ENCODE assay signal across 8 cellular contexts in genomic region chr17:68200689-68201424, GRCh38. TPM values are rescaled to one million over a fixed set of nuclear protein-coding genes. Genes with fewer than 3 reads are reported as not detected.
A peak's percentile ranks its signal among the peaks of the same experiment; 100 is the strongest.
DNase-seq lines count a peak whose midpoint lies in the region; ATAC-seq, FAIRE-seq and TF ChIP-seq lines count a peak whose summit lies in the region.

No MANE protein-coding gene starts in this region.

- POLR2A ChIA-PET in HepG2 (lab: Yijun Ruan, JAX), result interaction anchor here (1.3 to 1.5 kb wide), 3 partner anchors 21 to 181 kb away, joined by 4 to 6 read pairs (median 5); partner anchors contain the start of gene AMZ2

- no peak overlapping the region for H3K27ac Mint-ChIP-seq in chondrocyte (ENCODE audit: unreplicated experiment)

- no peak for TF ChIP-seq POLR2A in HepG2 (IDR thresholded peaks at IDR 0.05; ENCODE audit: insufficient read depth in 1 of 2, low read depth in 2 of 2, low read length in 2 of 2)

- CTCF ChIA-PET in HepG2 (lab: Yijun Ruan, JAX; ENCODE audit: low intra/inter-chr PET ratio, low total read pairs), result interaction anchor here (0.7 to 2.5 kb wide), 4 partner anchors 28 to 559 kb away, joined by 3 to 22 read pairs (median 4); no protein-coding TSS in a partner anchor

- TF ChIP-seq EP300 in HepG2 (IDR thresholded peaks at IDR 0.05; ENCODE audit: low read depth in 2 of 2, low read length in 2 of 2), result no peak
- TF ChIP-seq EP300 in HepG2 (CRISPR knock-in tag; IDR thresholded peaks at IDR 0.05; ENCODE audit: borderline replicate concordance), result no peak; the same call in 1 of the 2 replicates

- H3K4me3 Mint-ChIP-seq in chondrocyte (ENCODE audit: unreplicated experiment), result peak overlapping the region; percentile 16

- peak; percentile 90 for TF ChIP-seq RAD21 in HepG2 (CRISPR knock-in tag; IDR thresholded peaks at IDR 0.05)

- no peak overlapping the region for H2AFZ ChIP-seq in HepG2 (ENCODE audit: low read length)

- H3K9me3 Mint-ChIP-seq in chondrocyte (ENCODE audit: low read depth), result no peaks in the 10 kb centered on the region

- in situ Hi-C loops in HepG2 (cut with HindIII; ENCODE audit: extremely low pct_ligation_motif_present, low pct_unique_long_range_greater_than_20kb), result no loop called here

- peaks cover 28% of the 10 kb centered on the region for H3K27me3 Mint-ChIP-seq in chondrocyte (ENCODE audit: low read depth)

- H3K36me3 Mint-ChIP-seq in chondrocyte (ENCODE audit: low read depth), result no peaks in the 10 kb centered on the region

- H3K4me2 ChIP-seq in HepG2 (ENCODE audit: low read depth, low read length), result peak overlapping the region; percentile 90

- peak; percentile 21 for FAIRE-seq in HepG2 (lab: Jason Lieb, UNC)

- peak overlapping the region; percentile 17 to 69 (median 31); a peak in 5 of 6 replicates for H3K4me3 ChIP-seq in HepG2 (replicated peaks in 1 of 3; ENCODE audit: insufficient read depth in 1 of 3, low read depth in 2 of 3, low read length in 3 of 3)

- ATAC-seq in HG02642 (IDR thresholded peaks at IDR 0.05; ENCODE audit: poor library complexity, unreplicated experiment), result peak; percentile 26
- ATAC-seq in HepG2, result peak; percentile 75
- no peak for ATAC-seq in GM21447 (IDR thresholded peaks at IDR 0.05; ENCODE audit: unreplicated experiment)

- DNase-seq in D341Med (ENCODE audit: low spot score) (peak; percentile 87), NCI-H446 (lab: John Stamatoyannopoulos, UW) (peak; percentile 17 to 78), chondrocyte (ENCODE audit: low spot score) (no peak), HepG2 (ENCODE audit: low spot score) (peak; percentile 75)
- peak; percentile 59 for DNase-seq in activated CD4-positive, alpha-beta T cell treated with anti-CD3 and anti-CD28 coated beads for 1 hour
- DNase-seq in stimulated activated CD4-positive, alpha-beta T cell treated with anti-CD3 and anti-CD28 coated beads, Interleukin-4, amount 100 ng/mL, for 1 hour, result peak; percentile 74

- TF ChIP-seq CTCF in chondrocyte (IDR thresholded peaks at IDR 0.05), result peak; percentile 85
- peak; percentile 100 for TF ChIP-seq CTCF in HepG2 (CRISPR knock-in tag; IDR thresholded peaks at IDR 0.05)

- H3K27ac ChIP-seq in HepG2 (ENCODE audit: extremely low read length, insufficient read depth, low read length), result no peak overlapping the region

- BruUV-seq in HepG2 (replicated peaks; lab: Mats Ljungman, UMichigan), result no TSS peak

- 3% methylated on average over 17 of the region's 31 CpGs for WGBS in HepG2 (ENCODE audit: low lambda C conversion rate)

- peaks cover under 1% of the 10 kb centered on the region for H3K79me2 ChIP-seq in HepG2 (ENCODE audit: insufficient read depth, low read length)

- H3K9ac ChIP-seq in HepG2 (ENCODE audit: insufficient read depth, low read depth, low read length), result no peak overlapping the region

- H3K4me1 Mint-ChIP-seq in chondrocyte (ENCODE audit: low read depth), result peaks cover 20% of the 10 kb centered on the region

- H3K9me3 ChIP-seq in HepG2 (ENCODE audit: low read length), result no peaks in the 10 kb centered on the region

- H3K27me3 ChIP-seq in HepG2 (ENCODE audit: control insufficient read depth in 1 of 2, insufficient read depth in 2 of 2, low read length in 2 of 2), result peaks cover 21 to 70% of the 10 kb centered on the region in 2 experiments

- H4K20me1 ChIP-seq in HepG2 (ENCODE audit: insufficient read depth, low read length), result no peaks in the 10 kb centered on the region; the same call in 1 of the 2 replicates

- no peaks in the 10 kb centered on the region for H3K36me3 ChIP-seq in HepG2 (replicated peaks in 1 of 2; ENCODE audit: control insufficient read depth in 1 of 2, insufficient read depth in 2 of 2, low read length in 2 of 2)

- peaks cover 37% of the 10 kb centered on the region for H3K4me1 ChIP-seq in HepG2 (ENCODE audit: insufficient read depth, low read length)

- intact Hi-C loops in HepG2 (cut with micrococcal nuclease; ENCODE audit: unreplicated experiment), result loop anchor here (1.0 to 2.0 kb wide), 3 partner anchors 29 to 262 kb away; no protein-coding TSS in a partner anchor

TF ChIP-seq in HepG2, 621 proteins besides CTCF, POLR2A, EP300 and RAD21 (continues in another document):
- TF ChIP-seq KDM2A (CRISPR knock-in tag; IDR thresholded peaks at IDR 0.05; ENCODE audit: borderline replicate concordance, low read depth), result peak; percentile 95
- no peak for TF ChIP-seq ISX (CRISPR knock-in tag; conservative IDR thresholded peaks at IDR 0.05)
- TF ChIP-seq ZNF451 (CRISPR knock-in tag; IDR thresholded peaks at IDR 0.05), result no peak
- TF ChIP-seq SNAPC2 (CRISPR knock-in tag; IDR thresholded peaks at IDR 0.05), result no peak
- no peak for TF ChIP-seq ZSCAN22 (CRISPR knock-in tag; IDR thresholded peaks at IDR 0.05)
- 0 out of 2 replicates have a peak, but pooled peaks have one; percentile 21 for TF ChIP-seq SP5 (CRISPR knock-in tag; IDR thresholded peaks at IDR 0.05; ENCODE audit: borderline replicate concordance, low read depth)
- 0 out of 2 replicates have a peak, but pooled peaks have one; percentile 49 for TF ChIP-seq ZNF224 (CRISPR knock-in tag; IDR thresholded peaks at IDR 0.05)
- TF ChIP-seq HDAC1 (CRISPR knock-in tag; IDR thresholded peaks at IDR 0.05), result peak; percentile 75
- peak; percentile 16; the same call in 1 of the 2 replicates for TF ChIP-seq ZNF12 (CRISPR knock-in tag; IDR thresholded peaks at IDR 0.05)
- TF ChIP-seq SALL1 (CRISPR knock-in tag; IDR thresholded peaks at IDR 0.05), result peak; percentile 90
- peak; percentile 49; the same call in 1 of the 2 replicates for TF ChIP-seq ZNF691 (CRISPR knock-in tag; IDR thresholded peaks at IDR 0.05; ENCODE audit: borderline replicate concordance, low read depth)
- TF ChIP-seq ZNF510 (CRISPR knock-in tag; IDR thresholded peaks at IDR 0.05; ENCODE audit: low read depth), result no peak
- TF ChIP-seq ZUFSP (CRISPR knock-in tag; IDR thresholded peaks at IDR 0.05; ENCODE audit: borderline replicate concordance), result no peak
- TF ChIP-seq ZFP36L2 (CRISPR knock-in tag; IDR thresholded peaks at IDR 0.05), result no peak
- TF ChIP-seq ZNF746 (CRISPR knock-in tag; IDR thresholded peaks at IDR 0.05), result no peak
- no peak for TF ChIP-seq POLR2AphosphoS2 (IDR thresholded peaks at IDR 0.05; ENCODE audit: low read depth, low read length)
- TF ChIP-seq CCDC6 (CRISPR knock-in tag; IDR thresholded peaks at IDR 0.05), result no peak; the same call in 1 of the 2 replicates
- TF ChIP-seq ZNF891 (CRISPR knock-in tag; IDR thresholded peaks at IDR 0.05), result peak; percentile 82
- TF ChIP-seq SIX1 (CRISPR knock-in tag; IDR thresholded peaks at IDR 0.05; ENCODE audit: borderline replicate concordance), result no peak

RNA-seq across cellular contexts. Expression of gene AMZ2, which starts 47.0 kb away (rescaled TPM):
- total RNA-seq in chondrocyte (66.5 to 80.4 TPM (median 78.2 TPM) in 3 replicates), HepG2 (2016; rRNA removed; fragmentation: Illumina TruSeq; extraction: Trizol) (86.9 and 99.9 TPM in 2 replicates)
- total RNA-seq in HepG2 (2016; cell fraction: cytosol; rRNA removed; fragmentation: Illumina TruSeq; extraction: Trizol; ENCODE audit: low read depth), result 152 and 160 TPM in 2 replicates
- 81.8 and 92.5 TPM in 2 replicates for total RNA-seq in HepG2 (2016; cell fraction: insoluble cytoplasmic fraction; rRNA removed; fragmentation: Illumina TruSeq; extraction: Trizol)
- 189 and 196 TPM in 2 replicates for total RNA-seq in HepG2 (2016; cell fraction: membrane; rRNA removed; fragmentation: Illumina TruSeq; extraction: Trizol)
- total RNA-seq in HepG2 (2016; cell fraction: nucleus; rRNA removed; fragmentation: Illumina TruSeq; extraction: Trizol), result 37.7 and 40.8 TPM in 2 replicates
- polyA plus RNA-seq in HepG2 (2011; rRNA removed), result 66.7 and 90.2 TPM in 2 replicates
- 51.3 and 62.4 TPM in 2 replicates for polyA plus RNA-seq in HepG2 (2011; cell fraction: cytosol; rRNA removed)
- polyA plus RNA-seq in HepG2 (2011; cell fraction: nucleus; rRNA removed), result 58.4 and 64.2 TPM in 2 replicates
- polyA plus RNA-seq in HepG2 (2012), result 53.5 and 72.8 TPM in 2 replicates
- polyA plus RNA-seq in HepG2 (2016; cell fraction: cytosol; fragmentation: Illumina TruSeq; extraction: Trizol; ENCODE audit: low read depth), result 179 and 214 TPM in 2 replicates
- 114 TPM in 2 replicates for polyA plus RNA-seq in HepG2 (2016; cell fraction: insoluble cytoplasmic fraction; fragmentation: Illumina TruSeq; extraction: Trizol; ENCODE audit: low read depth)
- 217 and 242 TPM in 2 replicates for polyA plus RNA-seq in HepG2 (2016; cell fraction: membrane; fragmentation: Illumina TruSeq; extraction: Trizol; ENCODE audit: low read depth)
- 90.4 and 92.9 TPM in 2 replicates for polyA plus RNA-seq in HepG2 (2016; cell fraction: nucleus; fragmentation: Illumina TruSeq; extraction: Trizol; ENCODE audit: insufficient read depth, low read depth)
- 28.1 and 28.3 TPM in 2 replicates for polyA minus RNA-seq in HepG2 (2011; rRNA and poly(A)+ RNA removed; ENCODE audit: low replicate concordance)
- 24.0 and 24.3 TPM in 2 replicates for polyA minus RNA-seq in HepG2 (2011; cell fraction: cytosol; rRNA and poly(A)+ RNA removed)
- polyA minus RNA-seq in HepG2 (2011; cell fraction: nucleus; rRNA and poly(A)+ RNA removed), result 21.6 and 25.6 TPM in 2 replicates
